ENCODE assay signal across 1 cellular context in genomic region chr12:48681738-48682532, GRCh38.
TF ChIP-seq lines count a peak whose summit lies in the region.

Gene KANSL2 (minus strand): TSS chr12:48682238. CDS start chr12:48681632, 606 bp downstream.

TF ChIP-seq in HepG2, 621 proteins besides CTCF, POLR2A, EP300 and RAD21 (continued from another document and continues in another):
- TF ChIP-seq, protein P1, sequence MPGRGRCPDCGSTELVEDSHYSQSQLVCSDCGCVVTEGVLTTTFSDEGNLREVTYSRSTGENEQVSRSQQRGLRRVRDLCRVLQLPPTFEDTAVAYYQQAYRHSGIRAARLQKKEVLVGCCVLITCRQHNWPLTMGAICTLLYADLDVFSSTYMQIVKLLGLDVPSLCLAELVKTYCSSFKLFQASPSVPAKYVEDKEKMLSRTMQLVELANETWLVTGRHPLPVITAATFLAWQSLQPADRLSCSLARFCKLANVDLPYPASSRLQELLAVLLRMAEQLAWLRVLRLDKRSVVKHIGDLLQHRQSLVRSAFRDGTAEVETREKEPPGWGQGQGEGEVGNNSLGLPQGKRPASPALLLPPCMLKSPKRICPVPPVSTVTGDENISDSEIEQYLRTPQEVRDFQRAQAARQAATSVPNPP (CRISPR knock-in tag; IDR thresholded peaks at IDR 0.05), result no peak; the same call in 1 of the 2 replicates
- TF ChIP-seq MIER3 (CRISPR knock-in tag; IDR thresholded peaks at IDR 0.05; ENCODE audit: borderline replicate concordance) (no peak), ZNF318 (CRISPR knock-in tag; IDR thresholded peaks at IDR 0.05) (no peak), ZNF207 (IDR thresholded peaks at IDR 0.05; ENCODE audit: borderline replicate concordance) (no peak), SALL2 (CRISPR knock-in tag; IDR thresholded peaks at IDR 0.05) (0 out of 2 replicates have a peak, but pooled peaks have one; percentile 19), DZIP1 (CRISPR knock-in tag; IDR thresholded peaks at IDR 0.05) (peak; percentile 95; the same call in 1 of the 2 replicates), ZNF790 (CRISPR knock-in tag; IDR thresholded peaks at IDR 0.05; ENCODE audit: borderline replicate concordance) (0 out of 2 replicates have a peak, but pooled peaks have one; percentile 68), MZF1 (CRISPR knock-in tag; IDR thresholded peaks at IDR 0.05; ENCODE audit: borderline replicate concordance) (peak; percentile 93; the same call in 1 of the 2 replicates), RORA (CRISPR knock-in tag; IDR thresholded peaks at IDR 0.05) (no peak), DMTF1 (CRISPR knock-in tag; IDR thresholded peaks at IDR 0.05) (no peak), ASH2L (IDR thresholded peaks at IDR 0.05; ENCODE audit: insufficient read length, low read depth, low read length) (peak; percentile 94), ZNF253 (CRISPR knock-in tag; IDR thresholded peaks at IDR 0.05; ENCODE audit: borderline replicate concordance) (peak; percentile 79; the same call in 1 of the 2 replicates), SRSF9 (IDR thresholded peaks at IDR 0.05; ENCODE audit: borderline replicate concordance, insufficient read depth, low read depth, low read length, poor library complexity, severe bottlenecking) (no peak), ZBTB43 (CRISPR knock-in tag; conservative IDR thresholded peaks at IDR 0.05) (0 out of 2 replicates have a peak, but pooled peaks have one; percentile 48), ZNF329 (CRISPR knock-in tag; IDR thresholded peaks at IDR 0.05; ENCODE audit: low read depth) (no peak), SMAD3 (CRISPR knock-in tag; IDR thresholded peaks at IDR 0.05) (peak; percentile 87), ARID2 (CRISPR knock-in tag; IDR thresholded peaks at IDR 0.05; ENCODE audit: borderline replicate concordance) (peak; percentile 94; the same call in 1 of the 2 replicates), MAFF (IDR thresholded peaks at IDR 0.05; ENCODE audit: low read depth, low read length) (no peak), RXRA (CRISPR knock-in tag; IDR thresholded peaks at IDR 0.05) (peak; percentile 43), NFRKB (IDR thresholded peaks at IDR 0.05) (peak; percentile 89), ZNF558 (CRISPR knock-in tag; IDR thresholded peaks at IDR 0.05; ENCODE audit: borderline replicate concordance) (no peak; the same call in 1 of the 2 replicates), ZNF703 (CRISPR knock-in tag; IDR thresholded peaks at IDR 0.05; ENCODE audit: borderline replicate concordance) (no peak; the same call in 1 of the 2 replicates), GATAD2A (CRISPR knock-in tag; IDR thresholded peaks at IDR 0.05) (peak; percentile 38; the same call in 1 of the 2 replicates), ZNF431 (CRISPR knock-in tag; IDR thresholded peaks at IDR 0.05; ENCODE audit: borderline replicate concordance, low read depth) (no peak), AGO2 (optimal IDR thresholded peaks at IDR 0.05; ENCODE audit: low read depth, low read length) (peak; percentile 91), RNF2 (conservative IDR thresholded peaks at IDR 0.05; ENCODE audit: low read depth) (peak; percentile 51), GFI1 (CRISPR knock-in tag; IDR thresholded peaks at IDR 0.05; ENCODE audit: borderline replicate concordance) (no peak; the same call in 1 of the 2 replicates), ZNF510 (CRISPR knock-in tag; IDR thresholded peaks at IDR 0.05; ENCODE audit: low read depth) (peak; percentile 96; the same call in 1 of the 2 replicates), ZNF788 (CRISPR knock-in tag; IDR thresholded peaks at IDR 0.05; ENCODE audit: borderline replicate concordance) (peak; percentile 58; the same call in 1 of the 2 replicates), MAFG (CRISPR knock-in tag; IDR thresholded peaks at IDR 0.05) (no peak), REST (IDR thresholded peaks at IDR 0.05; ENCODE audit: borderline replicate concordance in 1 of 2, low read depth in 1 of 2, low read length in 2 of 2) (peak in 1 of 2 experiments; percentile 73; a peak in 2 of 4 replicates), ZBTB8A (CRISPR knock-in tag; IDR thresholded peaks at IDR 0.05; ENCODE audit: borderline replicate concordance, low read depth) (peak; percentile 22; the same call in 1 of the 2 replicates), YY1 (IDR thresholded peaks at IDR 0.05; ENCODE audit: insufficient read depth, insufficient replicate concordance, low read depth, low read length) (peak; percentile 93), ZNF761 (CRISPR knock-in tag; conservative IDR thresholded peaks at IDR 0.05) (peak; percentile 96), SALL1 (CRISPR knock-in tag; IDR thresholded peaks at IDR 0.05) (peak; percentile 90)
- TF ChIP-seq, protein P2, sequence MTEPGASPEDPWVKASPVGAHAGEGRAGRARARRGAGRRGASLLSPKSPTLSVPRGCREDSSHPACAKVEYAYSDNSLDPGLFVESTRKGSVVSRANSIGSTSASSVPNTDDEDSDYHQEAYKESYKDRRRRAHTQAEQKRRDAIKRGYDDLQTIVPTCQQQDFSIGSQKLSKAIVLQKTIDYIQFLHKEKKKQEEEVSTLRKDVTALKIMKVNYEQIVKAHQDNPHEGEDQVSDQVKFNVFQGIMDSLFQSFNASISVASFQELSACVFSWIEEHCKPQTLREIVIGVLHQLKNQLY (CRISPR knock-in tag; IDR thresholded peaks at IDR 0.05), result peak; percentile 10; the same call in 1 of the 2 replicates
- TF ChIP-seq, protein P3, sequence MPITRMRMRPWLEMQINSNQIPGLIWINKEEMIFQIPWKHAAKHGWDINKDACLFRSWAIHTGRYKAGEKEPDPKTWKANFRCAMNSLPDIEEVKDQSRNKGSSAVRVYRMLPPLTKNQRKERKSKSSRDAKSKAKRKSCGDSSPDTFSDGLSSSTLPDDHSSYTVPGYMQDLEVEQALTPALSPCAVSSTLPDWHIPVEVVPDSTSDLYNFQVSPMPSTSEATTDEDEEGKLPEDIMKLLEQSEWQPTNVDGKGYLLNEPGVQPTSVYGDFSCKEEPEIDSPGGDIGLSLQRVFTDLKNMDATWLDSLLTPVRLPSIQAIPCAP (CRISPR knock-in tag; IDR thresholded peaks at IDR 0.05; ENCODE audit: low read depth), result no peak
